ENCODE assay signal across 20 cellular contexts in the genomic region with DNA sequence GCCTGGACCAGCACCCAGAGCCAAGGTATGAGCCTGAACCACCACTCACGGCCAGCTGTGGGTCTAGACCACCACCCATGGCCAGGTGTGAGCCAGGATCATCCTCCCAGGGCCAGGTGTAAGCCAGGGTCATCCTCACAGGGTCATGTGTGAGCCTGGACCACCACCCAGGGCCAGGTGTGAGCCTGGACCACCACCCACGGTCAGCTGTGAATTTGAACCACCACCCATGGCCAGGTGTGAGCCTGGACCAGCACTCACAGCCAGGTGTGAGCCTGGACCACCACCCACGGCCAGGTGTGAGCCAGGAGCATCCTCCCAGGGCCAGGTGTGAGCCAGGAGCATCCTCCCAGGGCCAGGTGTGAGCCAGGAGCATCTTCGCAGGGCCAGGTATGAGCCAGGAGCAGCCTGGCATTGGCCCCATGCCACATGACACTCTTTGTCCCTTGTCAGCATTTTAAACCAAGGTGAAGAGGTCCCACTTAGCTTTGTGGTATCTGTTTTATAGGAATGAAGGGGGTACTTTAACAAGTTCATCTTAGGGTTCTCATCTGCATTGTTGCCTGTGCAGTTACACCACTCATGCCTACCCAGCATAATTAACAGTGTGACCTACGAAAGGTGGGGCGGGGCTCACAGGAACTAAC.
DNase-seq lines count a peak whose midpoint lies in the region; ATAC-seq, FAIRE-seq and TF ChIP-seq lines count a peak whose summit lies in the region.
"Had no signal": no experiment of that assay in that cellular context is flagged by ENCODE, and none has a peak within 500 bp of the region (broad histone marks: within the 10 kb centered on the region; RNA-seq: fewer than 3 reads in every experiment).

No MANE protein-coding gene starts in this region.

- H4K91ac ChIP-seq in IMR-90 (ENCODE audit: insufficient read depth, low read depth, low read length) = no peak overlapping the region

- POLR2A ChIA-PET in IMR-90 (lab: Charles Lee; ENCODE audit: unreplicated experiment) (no interaction called here), HepG2 (lab: Yijun Ruan, JAX) (no interaction called here)

- H2AFZ ChIP-seq in IMR-90 (replicated peaks; ENCODE audit: low read length, poor library complexity) = no peak overlapping the region
- no peak overlapping the region for H2AFZ ChIP-seq in HepG2 (ENCODE audit: low read length)
- H2AFZ ChIP-seq: GM23338 had no signal

- H3K27me3 ChIP-seq in IMR-90 (ENCODE audit: control insufficient read depth, insufficient read depth, low read length) (no peaks in the 10 kb centered on the region), HepG2 (ENCODE audit: control insufficient read depth in 1 of 2, insufficient read depth in 2 of 2, low read length in 2 of 2) (no peaks in the 10 kb centered on the region), aorta (ENCODE audit: control insufficient read depth in 1 of 2, insufficient read depth in 2 of 2, low read length in 1 of 2) (no peaks in the 10 kb centered on the region)

- no peak overlapping the region for H2AK9ac ChIP-seq in IMR-90 (replicated peaks; ENCODE audit: low read depth, low read length, poor library complexity)

- CTCF ChIA-PET in IMR-90 (lab: Yijun Ruan, JAX) = no interaction called here
- CTCF ChIA-PET in HepG2 (lab: Yijun Ruan, JAX; ENCODE audit: low intra/inter-chr PET ratio, low total read pairs) = no interaction called here

- TF ChIP-seq POLR2A in IMR-90 (IDR thresholded peaks at IDR 0.05; ENCODE audit: low read depth, low read length) (no peak), HepG2 (IDR thresholded peaks at IDR 0.05; ENCODE audit: insufficient read depth in 1 of 2, low read depth in 2 of 2, low read length in 2 of 2) (no peak)

- DNase-seq in IMR-90 = no peak
- DNase-seq in RPMI8226 = peak; percentile 17
- DNase-seq in HepG2 (ENCODE audit: low spot score) = no peak
- peak; percentile 36 to 38 for DNase-seq in aorta
- no peak for DNase-seq in DMS 273 treated with DMSO at 0.1 percent for 48 hours (lab: John Stamatoyannopoulos, UW)
- DNase-seq in OCI-M2 (lab: John Stamatoyannopoulos, UW; ENCODE audit: unreplicated experiment) = no peak
- DNase-seq in NK-92 (lab: John Stamatoyannopoulos, UW; ENCODE audit: unreplicated experiment) = no peak
- DNase-seq: AML-193; Caco-2; CD4-positive, CD25-positive, alpha-beta regulatory T cell; DMS153; MV-4-11; NCI-H1694 treated with DMSO at 0.1 percent for 48 hours; NCI-H2171; NCI-H446; PC-3 had no signal

- H3K9ac ChIP-seq in IMR-90 (ENCODE audit: low read depth, low read length) = no peak overlapping the region
- H3K9ac ChIP-seq in HepG2 (ENCODE audit: insufficient read depth, low read depth, low read length) = no peak overlapping the region
- H3K9ac ChIP-seq: KMS-11 had no signal

- peaks cover 77% of the 10 kb centered on the region for H3K79me2 ChIP-seq in HepG2 (ENCODE audit: insufficient read depth, low read length)

- H3K4me3 ChIP-seq in IMR-90 (ENCODE audit: insufficient read depth, low read depth, low read length) (no peak overlapping the region), HepG2 (replicated peaks in 1 of 3; ENCODE audit: insufficient read depth in 1 of 3, low read depth in 2 of 3, low read length in 3 of 3) (no peak overlapping the region), aorta (ENCODE audit: low read length in 2 of 2) (no peak overlapping the region)
- H3K4me3 ChIP-seq: GM12878, GM23338 had no signal

- no peak overlapping the region for H2AK5ac ChIP-seq in IMR-90 (ENCODE audit: low read depth, low read length)

- H3K18ac ChIP-seq in IMR-90 (ENCODE audit: low read depth, low read length) = no peak overlapping the region

- H3K4me2 ChIP-seq in IMR-90 (ENCODE audit: low read depth, low read length) (no peak overlapping the region), HepG2 (ENCODE audit: low read depth, low read length) (no peak overlapping the region)
- H3K4me2 ChIP-seq: GM23338, KMS-11 had no signal

- H3K14ac ChIP-seq in IMR-90 (replicated peaks; ENCODE audit: low read depth, low read length) = no peak overlapping the region

- in situ Hi-C loops in IMR-90 (cut with MboI; ENCODE audit: low sequenced_read_pairs) (no loop called here), HepG2 (cut with HindIII; ENCODE audit: extremely low pct_ligation_motif_present, low pct_unique_long_range_greater_than_20kb) (no loop called here)

- H2BK15ac ChIP-seq in IMR-90 (ENCODE audit: low read depth, low read length) = no peak overlapping the region

- ATAC-seq in IMR-90 (ENCODE audit: low read depth) (no peak), HepG2 (no peak), aorta (ENCODE audit: low FRiP score) (no peak)
- ATAC-seq: GM12878, GM23338, PC-3 had no signal

- H4K20me1 ChIP-seq in IMR-90 (ENCODE audit: insufficient read depth, low read length) (peaks cover 60% of the 10 kb centered on the region), HepG2 (ENCODE audit: insufficient read depth, low read length) (peaks cover 31% of the 10 kb centered on the region)

- H3K9me3 ChIP-seq in IMR-90 (ENCODE audit: control insufficient read depth, insufficient read depth, low read length) (peaks cover 9% of the 10 kb centered on the region), HepG2 (ENCODE audit: low read length) (peaks cover 11% of the 10 kb centered on the region), aorta (ENCODE audit: control insufficient read depth, low read length) (peaks cover 6% of the 10 kb centered on the region)
- H3K9me3 ChIP-seq: Caco-2 had no signal

- TF ChIP-seq EP300 in HepG2 (IDR thresholded peaks at IDR 0.05; ENCODE audit: low read depth in 2 of 2, low read length in 2 of 2) (no peak), HepG2 (CRISPR knock-in tag; IDR thresholded peaks at IDR 0.05; ENCODE audit: borderline replicate concordance) (no peak)

- H3K4ac ChIP-seq in IMR-90 (ENCODE audit: low read depth, low read length) = no peak overlapping the region

- H4K5ac ChIP-seq in IMR-90 (ENCODE audit: low read depth, low read length) = no peak overlapping the region

- H3K36me3 ChIP-seq in IMR-90 (ENCODE audit: control insufficient read depth, insufficient read depth, low read length) = no peaks in the 10 kb centered on the region
- H3K36me3 ChIP-seq in HepG2 (replicated peaks in 1 of 2; ENCODE audit: control insufficient read depth in 1 of 2, insufficient read depth in 2 of 2, low read length in 2 of 2) = peaks cover 0 to 6% of the 10 kb centered on the region in 2 experiments; a peak in 2 of 5 replicates
- H3K36me3 ChIP-seq in aorta (ENCODE audit: control insufficient read depth in 1 of 2, insufficient read depth in 2 of 2, low read length in 1 of 2) = no peaks in the 10 kb centered on the region

- BruUV-seq in IMR-90 (replicated peaks; lab: Mats Ljungman, UMichigan) = no TSS peak
- no TSS peak for BruUV-seq in HepG2 (replicated peaks; lab: Mats Ljungman, UMichigan)

- no peak overlapping the region for H3K56ac ChIP-seq in IMR-90 (ENCODE audit: extremely low read depth, insufficient read depth, low read length)

- H3K4me1 ChIP-seq in IMR-90 (ENCODE audit: control insufficient read depth, insufficient read depth, low read length) (peaks cover 8% of the 10 kb centered on the region), HepG2 (ENCODE audit: insufficient read depth, low read length) (peaks cover 33% of the 10 kb centered on the region), aorta (ENCODE audit: control insufficient read depth in 1 of 2, insufficient read depth in 2 of 2, low read length in 2 of 2) (no peaks in the 10 kb centered on the region)

- FAIRE-seq in HepG2 (lab: Jason Lieb, UNC) = no peak
- FAIRE-seq: GM12878, GM19239 had no signal

- H3K23ac ChIP-seq in IMR-90 (ENCODE audit: low read depth, low read length) = no peak overlapping the region

- WGBS in IMR-90 (ENCODE audit: extremely low coverage in 2 of 2, insufficient read length in 1 of 2), 2 experiments = 88% methylated on average over 4 of the region's 6 CpGs; no CpG with 5 or more reads in 1 of the 2 experiments
- WGBS in HepG2 (ENCODE audit: low lambda C conversion rate) = 90% methylated on average over 4 of the region's 6 CpGs
- 96 to 97% methylated on average over 6 of the region's 6 CpGs for WGBS in aorta, 2 donors

- dilution Hi-C loops in IMR-90 (cut with HindIII; ENCODE audit: low sequenced_read_pairs, unreplicated experiment) = no loop called here

- TF ChIP-seq CTCF in IMR-90 (conservative IDR thresholded peaks at IDR 0.05; ENCODE audit: low read depth, low read length) = no peak
- no peak for TF ChIP-seq CTCF in HepG2 (CRISPR knock-in tag; IDR thresholded peaks at IDR 0.05)

- H2BK20ac ChIP-seq in IMR-90 (ENCODE audit: low read depth, low read length) = no peak overlapping the region

- no peak overlapping the region for H2BK5ac ChIP-seq in IMR-90 (ENCODE audit: low read depth, low read length, poor library complexity, severe bottlenecking)

- H4K8ac ChIP-seq in IMR-90 (ENCODE audit: low read depth in 2 of 2, low read length in 2 of 2) = no peak overlapping the region

- peaks cover 47 to 73% of the 10 kb centered on the region in 2 experiments for H3K79me1 ChIP-seq in IMR-90 (ENCODE audit: low read depth in 1 of 2, low read length in 2 of 2)

- TF ChIP-seq RAD21 in IMR-90 (IDR thresholded peaks at IDR 0.05; ENCODE audit: low read length) = no peak
- TF ChIP-seq RAD21 in HepG2 (CRISPR knock-in tag; IDR thresholded peaks at IDR 0.05) = no peak

- no peak overlapping the region for H2BK120ac ChIP-seq in IMR-90 (ENCODE audit: low read depth, low read length)

- H3K27ac ChIP-seq in IMR-90 (ENCODE audit: insufficient read depth, low read length) = no peak overlapping the region
- H3K27ac ChIP-seq in HepG2 (ENCODE audit: extremely low read length, insufficient read depth, low read length) = no peak overlapping the region
- no peak overlapping the region for H3K27ac ChIP-seq in aorta (ENCODE audit: low read depth in 1 of 2, low read length in 2 of 2)
- H3K27ac ChIP-seq: KMS-11 had no signal

- no peaks in the 10 kb centered on the region for H3K9me1 ChIP-seq in IMR-90 (ENCODE audit: insufficient read depth, low read length)

- intact Hi-C loops in IMR-90 (cut with micrococcal nuclease) (no loop called here), HepG2 (cut with micrococcal nuclease; ENCODE audit: unreplicated experiment) (no loop called here), aorta (cut with DNase I) (no loop called here)

TF ChIP-seq in IMR-90, 13 proteins besides CTCF, POLR2A, EP300 and RAD21:
- TF ChIP-seq CEBPB (IDR thresholded peaks at IDR 0.05; ENCODE audit: low read depth, low read length) = no peak
- no peak for TF ChIP-seq RCOR1 (IDR thresholded peaks at IDR 0.05; ENCODE audit: insufficient replicate concordance, low read length)
- peak; percentile 34 for TF ChIP-seq MAFK (IDR thresholded peaks at IDR 0.05; ENCODE audit: low read depth, low read length)

TF ChIP-seq in HepG2, 621 proteins besides CTCF, POLR2A, EP300 and RAD21 (continues in another document):
- no peak for TF ChIP-seq KDM5A (IDR thresholded peaks at IDR 0.05; ENCODE audit: borderline replicate concordance, low read length)
- TF ChIP-seq MAFK (conservative IDR thresholded peaks at IDR 0.05 in 1 of 2, IDR thresholded peaks at IDR 0.05 in 1 of 2; ENCODE audit: low read length in 2 of 2) = peak; percentile 72 to 74

Comparison
In these comparisons a context has a peak if more than half of its experiments do, and no peak if none do; other contexts are left out.
1. DNase-seq: peak in RPMI8226 (single experiment) and aorta (2 of 2); none in IMR-90 (single experiment), HepG2 (single experiment), DMS 273 treated with DMSO at 0.1 percent for 48 hours (single experiment), OCI-M2 (single experiment) and NK-92 (single experiment).